Comparison of ENCODE assay signal across 3 cellular contexts in the genomic region with DNA sequence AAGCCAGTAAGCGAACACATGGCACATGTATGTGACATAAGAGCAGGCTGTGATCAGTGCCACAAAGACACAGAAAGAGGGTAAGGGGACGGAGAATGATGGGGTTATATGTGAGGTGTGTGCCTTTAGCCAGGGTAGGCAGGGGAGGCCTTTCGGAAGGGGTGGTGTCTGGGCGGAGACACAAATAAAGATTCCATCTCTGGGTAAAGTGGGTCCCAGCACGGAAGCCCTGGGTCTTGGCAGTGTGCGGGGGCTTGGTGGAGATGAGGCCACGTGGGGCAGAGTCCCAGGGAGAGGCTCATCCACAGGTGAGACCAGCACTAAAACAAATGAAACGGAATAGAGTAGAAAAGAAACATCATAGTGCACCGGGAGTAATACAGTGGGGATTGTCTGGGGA.
A peak's percentile ranks its signal among the peaks of the same experiment; 100 is the strongest.
TF ChIP-seq lines count a peak whose summit lies in the region.

No MANE protein-coding gene starts in this region.

TF ChIP-seq in GM23338, 12 proteins besides CTCF, POLR2A, EP300 and RAD21 (continues in another document):
- TF ChIP-seq, protein P1, sequence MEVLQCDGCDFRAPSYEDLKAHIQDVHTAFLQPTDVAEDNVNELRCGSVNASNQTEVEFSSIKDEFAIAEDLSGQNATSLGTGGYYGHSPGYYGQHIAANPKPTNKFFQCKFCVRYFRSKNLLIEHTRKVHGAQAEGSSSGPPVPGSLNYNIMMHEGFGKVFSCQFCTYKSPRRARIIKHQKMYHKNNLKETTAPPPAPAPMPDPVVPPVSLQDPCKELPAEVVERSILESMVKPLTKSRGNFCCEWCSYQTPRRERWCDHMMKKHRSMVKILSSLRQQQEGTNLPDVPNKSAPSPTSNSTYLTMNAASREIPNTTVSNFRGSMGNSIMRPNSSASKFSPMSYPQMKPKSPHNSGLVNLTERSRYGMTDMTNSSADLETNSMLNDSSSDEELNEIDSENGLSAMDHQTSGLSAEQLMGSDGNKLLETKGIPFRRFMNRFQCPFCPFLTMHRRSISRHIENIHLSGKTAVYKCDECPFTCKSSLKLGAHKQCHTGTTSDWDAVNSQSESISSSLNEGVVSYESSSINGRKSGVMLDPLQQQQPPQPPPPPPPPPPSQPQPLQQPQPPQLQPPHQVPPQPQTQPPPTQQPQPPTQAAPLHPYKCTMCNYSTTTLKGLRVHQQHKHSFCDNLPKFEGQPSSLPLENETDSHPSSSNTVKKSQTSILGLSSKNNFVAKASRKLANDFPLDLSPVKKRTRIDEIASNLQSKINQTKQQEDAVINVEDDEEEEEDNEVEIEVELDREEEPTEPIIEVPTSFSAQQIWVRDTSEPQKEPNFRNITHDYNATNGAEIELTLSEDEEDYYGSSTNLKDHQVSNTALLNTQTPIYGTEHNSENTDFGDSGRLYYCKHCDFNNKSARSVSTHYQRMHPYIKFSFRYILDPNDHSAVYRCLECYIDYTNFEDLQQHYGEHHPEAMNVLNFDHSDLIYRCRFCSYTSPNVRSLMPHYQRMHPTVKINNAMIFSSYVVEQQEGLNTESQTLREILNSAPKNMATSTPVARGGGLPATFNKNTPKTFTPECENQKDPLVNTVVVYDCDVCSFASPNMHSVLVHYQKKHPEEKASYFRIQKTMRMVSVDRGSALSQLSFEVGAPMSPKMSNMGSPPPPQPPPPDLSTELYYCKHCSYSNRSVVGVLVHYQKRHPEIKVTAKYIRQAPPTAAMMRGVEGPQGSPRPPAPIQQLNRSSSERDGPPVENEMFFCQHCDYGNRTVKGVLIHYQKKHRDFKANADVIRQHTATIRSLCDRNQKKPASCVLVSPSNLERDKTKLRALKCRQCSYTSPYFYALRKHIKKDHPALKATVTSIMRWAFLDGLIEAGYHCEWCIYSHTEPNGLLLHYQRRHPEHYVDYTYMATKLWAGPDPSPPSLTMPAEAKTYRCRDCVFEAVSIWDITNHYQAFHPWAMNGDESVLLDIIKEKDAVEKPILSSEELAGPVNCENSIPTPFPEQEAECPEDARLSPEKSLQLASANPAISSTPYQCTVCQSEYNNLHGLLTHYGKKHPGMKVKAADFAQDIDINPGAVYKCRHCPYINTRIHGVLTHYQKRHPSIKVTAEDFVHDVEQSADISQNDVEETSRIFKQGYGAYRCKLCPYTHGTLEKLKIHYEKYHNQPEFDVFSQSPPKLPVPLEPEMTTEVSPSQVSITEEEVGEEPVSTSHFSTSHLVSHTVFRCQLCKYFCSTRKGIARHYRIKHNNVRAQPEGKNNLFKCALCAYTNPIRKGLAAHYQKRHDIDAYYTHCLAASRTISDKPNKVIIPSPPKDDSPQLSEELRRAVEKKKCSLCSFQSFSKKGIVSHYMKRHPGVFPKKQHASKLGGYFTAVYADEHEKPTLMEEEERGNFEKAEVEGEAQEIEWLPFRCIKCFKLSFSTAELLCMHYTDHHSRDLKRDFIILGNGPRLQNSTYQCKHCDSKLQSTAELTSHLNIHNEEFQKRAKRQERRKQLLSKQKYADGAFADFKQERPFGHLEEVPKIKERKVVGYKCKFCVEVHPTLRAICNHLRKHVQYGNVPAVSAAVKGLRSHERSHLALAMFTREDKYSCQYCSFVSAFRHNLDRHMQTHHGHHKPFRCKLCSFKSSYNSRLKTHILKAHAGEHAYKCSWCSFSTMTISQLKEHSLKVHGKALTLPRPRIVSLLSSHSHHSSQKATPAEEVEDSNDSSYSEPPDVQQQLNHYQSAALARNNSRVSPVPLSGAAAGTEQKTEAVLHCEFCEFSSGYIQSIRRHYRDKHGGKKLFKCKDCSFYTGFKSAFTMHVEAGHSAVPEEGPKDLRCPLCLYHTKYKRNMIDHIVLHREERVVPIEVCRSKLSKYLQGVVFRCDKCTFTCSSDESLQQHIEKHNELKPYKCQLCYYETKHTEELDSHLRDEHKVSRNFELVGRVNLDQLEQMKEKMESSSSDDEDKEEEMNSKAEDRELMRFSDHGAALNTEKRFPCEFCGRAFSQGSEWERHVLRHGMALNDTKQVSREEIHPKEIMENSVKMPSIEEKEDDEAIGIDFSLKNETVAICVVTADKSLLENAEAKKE (CRISPR knock-in tag; IDR thresholded peaks at IDR 0.05) = no peak

TF ChIP-seq in HEK293, 187 proteins besides CTCF, POLR2A, EP300 and RAD21:
- TF ChIP-seq GLIS1 (tag by site-specific recombination; IDR thresholded peaks at IDR 0.05) (no peak), ZNF239 (tag by site-specific recombination; IDR thresholded peaks at IDR 0.05) (no peak), ZNF394 (tag by site-specific recombination; IDR thresholded peaks at IDR 0.05; ENCODE audit: borderline replicate concordance) (no peak), ZNF658 (tag by site-specific recombination; IDR thresholded peaks at IDR 0.05) (no peak), SCRT2 (tag by site-specific recombination; IDR thresholded peaks at IDR 0.05) (0 out of 2 replicates have a peak, but pooled peaks have one; percentile 11), KLF1 (tag by site-specific recombination; IDR thresholded peaks at IDR 0.05) (peak; percentile 69), ZNF692 (tag by site-specific recombination; IDR thresholded peaks at IDR 0.05) (peak; percentile 67), ZBTB11 (tag by site-specific recombination; conservative IDR thresholded peaks at IDR 0.05; ENCODE audit: low read depth) (no peak), ZNF404 (tag by site-specific recombination; IDR thresholded peaks at IDR 0.05) (no peak), SP7 (tag by site-specific recombination; IDR thresholded peaks at IDR 0.05) (0 out of 2 replicates have a peak, but pooled peaks have one; percentile 15)

TF ChIP-seq in IMR-90, 13 proteins besides CTCF, POLR2A, EP300 and RAD21:
- no peak for TF ChIP-seq MXI1 (IDR thresholded peaks at IDR 0.05; ENCODE audit: borderline replicate concordance, low read depth, low read length)
- TF ChIP-seq CHD1 (IDR thresholded peaks at IDR 0.05; ENCODE audit: low read depth, low read length) = no peak
- TF ChIP-seq USF2 (IDR thresholded peaks at IDR 0.05; ENCODE audit: low read depth, low read length) = no peak
- TF ChIP-seq, protein P2, sequence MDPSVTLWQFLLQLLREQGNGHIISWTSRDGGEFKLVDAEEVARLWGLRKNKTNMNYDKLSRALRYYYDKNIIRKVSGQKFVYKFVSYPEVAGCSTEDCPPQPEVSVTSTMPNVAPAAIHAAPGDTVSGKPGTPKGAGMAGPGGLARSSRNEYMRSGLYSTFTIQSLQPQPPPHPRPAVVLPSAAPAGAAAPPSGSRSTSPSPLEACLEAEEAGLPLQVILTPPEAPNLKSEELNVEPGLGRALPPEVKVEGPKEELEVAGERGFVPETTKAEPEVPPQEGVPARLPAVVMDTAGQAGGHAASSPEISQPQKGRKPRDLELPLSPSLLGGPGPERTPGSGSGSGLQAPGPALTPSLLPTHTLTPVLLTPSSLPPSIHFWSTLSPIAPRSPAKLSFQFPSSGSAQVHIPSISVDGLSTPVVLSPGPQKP (IDR thresholded peaks at IDR 0.05; ENCODE audit: borderline replicate concordance, low read depth, low read length) = no peak
- no peak for TF ChIP-seq RFX5 (IDR thresholded peaks at IDR 0.05; ENCODE audit: low read depth, low read length)
- no peak for TF ChIP-seq FOS (IDR thresholded peaks at IDR 0.05; ENCODE audit: low read depth, low read length)
- TF ChIP-seq RCOR1 (IDR thresholded peaks at IDR 0.05; ENCODE audit: insufficient replicate concordance, low read length) = no peak
- TF ChIP-seq CEBPB (IDR thresholded peaks at IDR 0.05; ENCODE audit: low read depth, low read length) = no peak
- no peak for TF ChIP-seq NFE2L2 (IDR thresholded peaks at IDR 0.05; ENCODE audit: low read depth, low read length)
- no peak for TF ChIP-seq MAZ (IDR thresholded peaks at IDR 0.05; ENCODE audit: borderline replicate concordance, low read depth, low read length)
